Comparison of ENCODE assay signal across 19 cellular contexts in genomic region chr3:16150285-16150684, GRCh38. TPM values are rescaled to one million over a fixed set of nuclear protein-coding genes. Genes with fewer than 3 reads are reported as not detected.
A peak's percentile ranks its signal among the peaks of the same experiment; 100 is the strongest.
DNase-seq lines count a peak whose midpoint lies in the region; TF ChIP-seq lines count a peak whose summit lies in the region.
"Had no signal": no experiment of that assay in that cellular context is flagged by ENCODE, and none has a peak within 500 bp of the region (broad histone marks: within the 10 kb centered on the region; RNA-seq: fewer than 3 reads in every experiment).

No MANE protein-coding gene starts in this region.

- H3K4me1 Mint-ChIP-seq in mesothelial cell of epicardium: peaks cover 5% of the 10 kb centered on the region
- H3K4me1 Mint-ChIP-seq: CD8-positive, alpha-beta memory T cell had no signal

- H3K36me3 ChIP-seq in colonic mucosa (no peaks in the 10 kb centered on the region), vagina (no peaks in the 10 kb centered on the region)
- H3K36me3 ChIP-seq: BLaER1, MG63 had no signal

- H3K36me3 Mint-ChIP-seq in mesothelial cell of epicardium: peaks cover 1% of the 10 kb centered on the region

- H3K9ac ChIP-seq in colonic mucosa (ENCODE audit: low read depth in 2 of 2, low read length in 2 of 2): no peak overlapping the region
- H3K9ac ChIP-seq: BLaER1, SK-N-SH had no signal

- no peak overlapping the region for H3K27ac ChIP-seq in colonic mucosa
- H3K27ac ChIP-seq in vagina: peak overlapping the region; percentile 75
- peak overlapping the region in 1 of 2 donors; percentile 64 for H3K27ac ChIP-seq in coronary artery
- H3K27ac ChIP-seq: 22Rv1, BLaER1 had no signal

- DNase-seq in DMS 273 (lab: John Stamatoyannopoulos, UW; ENCODE audit: unreplicated experiment) (peak; percentile 6), DMS 273 treated with DMSO at 0.1 percent for 48 hours (lab: John Stamatoyannopoulos, UW) (no peak), colonic mucosa (peak; percentile 9), myocyte (ENCODE audit: low read depth) (peak; percentile 45), vagina (ENCODE audit: extremely low spot score in 2 of 2) (no peak), NAMALWA (ENCODE audit: low spot score) (no peak), coronary artery (ENCODE audit: low spot score) (no peak), mesothelial cell of epicardium (ENCODE audit: low spot score in 2 of 2, unreplicated experiment in 2 of 2) (no peak)
- DNase-seq: CD8-positive, alpha-beta memory T cell; MG63; NCI-H1105; NCI-H187; NCI-H2171; NCI-H446 treated with DMSO at 0.1 percent for 48 hours; NCI-H748 treated with DMSO at 0.1 percent for 48 hours; Right ventricle myocardium superior; SK-N-SH had no signal

- TF ChIP-seq CTCF in colonic mucosa (IDR thresholded peaks at IDR 0.05) (no peak), vagina (IDR thresholded peaks at IDR 0.05) (no peak), coronary artery (IDR thresholded peaks at IDR 0.05) (no peak), mesothelial cell of epicardium (IDR thresholded peaks at IDR 0.05; ENCODE audit: unreplicated experiment) (no peak)

- H3K4me3 Mint-ChIP-seq in mesothelial cell of epicardium: no peak overlapping the region
- H3K4me3 Mint-ChIP-seq: CD8-positive, alpha-beta memory T cell had no signal

- H3K9me3 ChIP-seq in colonic mucosa (no peaks in the 10 kb centered on the region), vagina (no peaks in the 10 kb centered on the region)
- H3K9me3 ChIP-seq: MG63 had no signal

- peaks cover 2% of the 10 kb centered on the region for H3K27me3 Mint-ChIP-seq in mesothelial cell of epicardium (ENCODE audit: low read depth)

- no peak overlapping the region for H3K4me3 ChIP-seq in colonic mucosa
- H3K4me3 ChIP-seq in vagina: no peak overlapping the region
- H3K4me3 ChIP-seq in coronary artery: no peak overlapping the region
- H3K4me3 ChIP-seq: BLaER1, MG63 had no signal

- H3K9me3 Mint-ChIP-seq in mesothelial cell of epicardium: peaks cover 37% of the 10 kb centered on the region

- no peak for TF ChIP-seq POLR2A in vagina (IDR thresholded peaks at IDR 0.05)

- H3K27me3 ChIP-seq in colonic mucosa (no peaks in the 10 kb centered on the region), vagina (no peaks in the 10 kb centered on the region)
- H3K27me3 ChIP-seq: BLaER1, MG63 had no signal

- H3K4me1 ChIP-seq in colonic mucosa: no peaks in the 10 kb centered on the region
- H3K4me1 ChIP-seq in vagina: peaks cover 18% of the 10 kb centered on the region
- H3K4me1 ChIP-seq: BLaER1 had no signal

- H3K27ac Mint-ChIP-seq in mesothelial cell of epicardium: no peak overlapping the region
- H3K27ac Mint-ChIP-seq: CD8-positive, alpha-beta memory T cell had no signal

- intact Hi-C loops in colonic mucosa (cut with DNase I) (no loop called here), vagina (cut with DNase I) (no loop called here)

RNA-seq across cellular contexts. Expression of gene GALNT15, which starts 24.2 kb away (rescaled TPM):
- 1 to 10 TPM; 2.1 to 4.5 TPM for total RNA-seq in colonic mucosa
- 0.91 and 1.3 TPM in 2 replicates for total RNA-seq in myocyte
- 1.7 TPM for polyA plus RNA-seq in myocyte (2012)
- total RNA-seq in vagina: 225 TPM
- total RNA-seq in mesothelial cell of epicardium: 0.07 to 0.13 TPM (median 0.11 TPM) in 3 replicates
- total RNA-seq: CD8-positive, alpha-beta memory T cell had no signal
- polyA plus RNA-seq: CD8-positive, alpha-beta memory T cell had no signal

Comparison
In these comparisons a context has a peak if more than half of its experiments do, and no peak if none do; other contexts are left out.
1. DNase-seq: peak in DMS 273 (single experiment), colonic mucosa (single experiment) and myocyte (single experiment); none in DMS 273 treated with DMSO at 0.1 percent for 48 hours (single experiment), vagina (0 of 2), NAMALWA (single experiment), coronary artery (single experiment) and mesothelial cell of epicardium (0 of 2).
2. RNA of gene GALNT15, which starts 24.2 kb away (total RNA-seq): 225 TPM in vagina (single experiment); 2.1 to 4.5 TPM in colonic mucosa, 0.91 to 1.3 TPM in myocyte and 0.07 to 0.13 TPM in mesothelial cell of epicardium; every median in the first group is over 10 times any median in the second.